Comparison of ENCODE assay signal across 25 cellular contexts in genomic region chr11:32137869-32138268, GRCh38. TPM values are rescaled to one million over a fixed set of nuclear protein-coding genes. Genes with fewer than 3 reads are reported as not detected.
DNase-seq lines count a peak whose midpoint lies in the region; ATAC-seq, FAIRE-seq and TF ChIP-seq lines count a peak whose summit lies in the region.
"Had no signal": no experiment of that assay in that cellular context is flagged by ENCODE, and none has a peak within 500 bp of the region (broad histone marks: within the 10 kb centered on the region; RNA-seq: fewer than 3 reads in every experiment).

No MANE protein-coding gene starts in this region.

- no peak for FAIRE-seq in GM12878 (lab: Jason Lieb, UNC)

- peak; percentile 17 for DNase-seq in GM12878 (ENCODE audit: low read depth, low spot score)
- DNase-seq in smooth muscle cell (lab: John Stamatoyannopoulos, UW; ENCODE audit: unreplicated experiment): no peak
- no peak for DNase-seq in caudate nucleus (lab: John Stamatoyannopoulos, UW)
- DNase-seq in NCI-H774 (lab: John Stamatoyannopoulos, UW): no peak
- no peak for DNase-seq in activated T-cell treated with anti-CD3 and anti-CD28 coated beads for 4 hours
- DNase-seq: activated CD8-positive, alpha-beta memory T cell treated with anti-CD3 and anti-CD28 coated beads for 24 hours; activated naive CD4-positive, alpha-beta T cell treated with anti-CD3 and anti-CD28 coated beads, Interleukin-2, amount 50 U/mL, for 16 hours; activated T-cell treated with anti-CD3 and anti-CD28 coated beads, Interleukin-2, amount 50 U/mL, for 72 hours; anterior cingulate cortex; CD8-positive, alpha-beta memory T cell; DMS79; effector CD8-positive, alpha-beta T cell; NCI-H1048; NCI-H2029; NCI-H345; stimulated activated naive CD8-positive, alpha-beta T cell treated with anti-CD3 and anti-CD28 coated beads, Interleukin-15, Interleukin-2, amounts not matched to agents 100 U/mL and 50 U/mL, for 24 hours; T1000; tibial artery had no signal

- no peak for TF ChIP-seq EP300 in GM12878 (IDR thresholded peaks at IDR 0.05; ENCODE audit: borderline replicate concordance in 1 of 2, control insufficient read depth in 1 of 2, low read depth in 2 of 2, low read length in 2 of 2)

- peak overlapping the region; percentile 24; the same call in 1 of the 2 replicates for H3K27ac ChIP-seq in GM12878 (ENCODE audit: control insufficient read depth, insufficient read depth)
- peak overlapping the region; percentile 37 for H3K27ac ChIP-seq in smooth muscle cell (ENCODE audit: low read depth)
- H3K27ac ChIP-seq in caudate nucleus (ENCODE audit: low read depth, low read length): no peak overlapping the region
- H3K27ac ChIP-seq: esophagus muscularis mucosa, tibial artery had no signal

- POLR2A ChIA-PET in GM12878 (lab: Charles Lee): no interaction called here

- TF ChIP-seq CTCF in GM12878 (IDR thresholded peaks at IDR 0.05 in 2 of 3, conservative IDR thresholded peaks at IDR 0.05 in 1 of 3; ENCODE audit: control insufficient read depth in 2 of 3, extremely low read depth in 1 of 3, insufficient read depth in 1 of 3, low read depth in 3 of 3, low read length in 3 of 3): no peak
- TF ChIP-seq CTCF in smooth muscle cell (IDR thresholded peaks at IDR 0.05; ENCODE audit: borderline replicate concordance, insufficient read depth, poor library complexity, severe bottlenecking): no peak

- no TSS peak for BruUV-seq in GM12878 (replicated peaks; lab: Mats Ljungman, UMichigan)

- SMC1A ChIA-PET in GM12878 (lab: Charles Lee; ENCODE audit: uncharacterized antibody, unreplicated experiment): interaction anchor here (0.9 to 2.2 kb wide), 3 partner anchors 13 to 49 kb away, joined by 3 to 10 read pairs (median 3); no protein-coding TSS in a partner anchor

- H4K20me1 ChIP-seq in GM12878 (ENCODE audit: control insufficient read depth, insufficient read depth): no peaks in the 10 kb centered on the region
- no peaks in the 10 kb centered on the region for H4K20me1 ChIP-seq in smooth muscle cell (ENCODE audit: low read depth)

- H2AFZ ChIP-seq in GM12878 (ENCODE audit: control insufficient read depth, low read depth, low read length) (no peak overlapping the region), smooth muscle cell (ENCODE audit: low read depth) (no peak overlapping the region)
- H2AFZ ChIP-seq: GM23338 had no signal

- TF ChIP-seq RAD21 in GM12878 (IDR thresholded peaks at IDR 0.05; ENCODE audit: insufficient read depth, low read depth, low read length): no peak

- no peaks in the 10 kb centered on the region for H3K4me1 ChIP-seq in GM12878 (ENCODE audit: control insufficient read depth, insufficient read depth, low read length)
- H3K4me1 ChIP-seq in smooth muscle cell (ENCODE audit: low read depth): no peaks in the 10 kb centered on the region

- intact Hi-C loops in GM12878 (cut with micrococcal nuclease; ENCODE audit: unreplicated experiment): no loop called here

- H3K4me3 ChIP-seq in GM12878 (no peak overlapping the region), smooth muscle cell (no peak overlapping the region)
- H3K4me3 ChIP-seq: esophagus muscularis mucosa, GM23338, tibial artery had no signal

- H3F3A ChIP-seq in smooth muscle cell (ENCODE audit: low read depth): no peaks in the 10 kb centered on the region

- H3K36me3 ChIP-seq in GM12878 (ENCODE audit: control insufficient read depth in 2 of 2, insufficient read depth in 2 of 2, low read length in 1 of 2) (no peaks in the 10 kb centered on the region), smooth muscle cell (ENCODE audit: low read depth) (no peaks in the 10 kb centered on the region)
- H3K36me3 ChIP-seq: esophagus muscularis mucosa, tibial artery had no signal

- RAD21 ChIA-PET in GM12878 (lab: Charles Lee; ENCODE audit: unreplicated experiment): no interaction called here

- ATAC-seq in GM18511 (IDR thresholded peaks at IDR 0.05; ENCODE audit: unreplicated experiment) (peak; percentile 76), HG02852 (IDR thresholded peaks at IDR 0.05; ENCODE audit: unreplicated experiment) (peak; percentile 79), GM12878 (peak; percentile 82)
- ATAC-seq: activated CD4-positive, CD25-positive, alpha-beta regulatory T cell treated with anti-CD3 and anti-CD28 coated beads, Interleukin-2, amount 50 U/mL, for 24 hours; activated T-cell treated with anti-CD3 and anti-CD28 coated beads, Interleukin-2, amount 50 U/mL, for 72 hours; GM23338; natural killer cell treated with Interleukin-12 subunit alpha and Interleukin-12 subunit beta and Interleukin-15 and Interleukin-18, amount 100 ng/mL, for 72 hours; Panc1; stimulated activated naive CD8-positive, alpha-beta T cell treated with anti-CD3 and anti-CD28 coated beads, Interleukin-15, Interleukin-2, amounts not matched to agents 100 U/mL and 50 U/mL, for 24 hours had no signal

- no peaks in the 10 kb centered on the region for H3K79me2 ChIP-seq in GM12878 (ENCODE audit: control insufficient read depth, insufficient read depth, low read length)
- no peaks in the 10 kb centered on the region for H3K79me2 ChIP-seq in smooth muscle cell (ENCODE audit: low read depth)

- TF ChIP-seq POLR2A in GM12878 (IDR thresholded peaks at IDR 0.05; ENCODE audit: low read depth, low read length): no peak

- WGBS in GM12878 (ENCODE audit: insufficient coverage, insufficient replicate concordance, low lambda C conversion rate, missing lambda C conversion rate): 0% methylated on average over 3 of the region's 3 CpGs
- 100% methylated on average over 3 of the region's 3 CpGs for WGBS in smooth muscle cell (ENCODE audit: low lambda C conversion rate)

- in situ Hi-C loops in GM12878 (cut with MboI): no loop called here

- CTCF ChIA-PET in GM12878 (lab: Yijun Ruan, JAX): interaction anchor here (0.6 to 1.3 kb wide), 5 partner anchors 9 to 469 kb away, joined by 3 to 4 read pairs (median 3); no protein-coding TSS in a partner anchor

- H3K27me3 ChIP-seq in GM12878 (replicated peaks in 1 of 2; ENCODE audit: control insufficient read depth in 2 of 2, insufficient read depth in 2 of 2, low read length in 1 of 2): no peaks in the 10 kb centered on the region
- peaks cover under 1% of the 10 kb centered on the region for H3K27me3 ChIP-seq in smooth muscle cell (ENCODE audit: low read depth)
- H3K27me3 ChIP-seq: esophagus muscularis mucosa, tibial artery had no signal

- H3K9ac ChIP-seq in GM12878 (ENCODE audit: control insufficient read depth, insufficient read depth, low read length) (no peak overlapping the region), smooth muscle cell (ENCODE audit: low read depth) (no peak overlapping the region)

- H3K9me3 ChIP-seq in GM12878 (replicated peaks; ENCODE audit: control insufficient read depth, insufficient read depth, low read length) (no peaks in the 10 kb centered on the region; the same call in 2 of the 3 replicates), smooth muscle cell (replicated peaks; ENCODE audit: low read depth) (no peaks in the 10 kb centered on the region)
- H3K9me3 ChIP-seq: esophagus muscularis mucosa, tibial artery had no signal

- H3K4me2 ChIP-seq in GM12878 (ENCODE audit: control insufficient read depth, insufficient read depth): no peak overlapping the region
- H3K4me2 ChIP-seq in smooth muscle cell: peak overlapping the region; percentile 26
- H3K4me2 ChIP-seq: GM23338 had no signal

TF ChIP-seq in GM12878, 131 proteins besides CTCF, POLR2A, EP300 and RAD21 (continues in another document):
- TF ChIP-seq NBN (IDR thresholded peaks at IDR 0.05): no peak
- TF ChIP-seq SPI1 (IDR thresholded peaks at IDR 0.05; ENCODE audit: borderline replicate concordance, insufficient read depth, low read depth, low read length): peak; percentile 73
- TF ChIP-seq IRF5 (IDR thresholded peaks at IDR 0.05; ENCODE audit: borderline replicate concordance): no peak
- TF ChIP-seq RUNX3 (IDR thresholded peaks at IDR 0.05; ENCODE audit: low read length): no peak
- no peak for TF ChIP-seq POLR2AphosphoS2 (IDR thresholded peaks at IDR 0.05; ENCODE audit: low read depth, low read length)
- 0 out of 2 replicates have a peak, but pooled peaks have one; percentile 33 for TF ChIP-seq IKZF1 (conservative IDR thresholded peaks at IDR 0.05)
- TF ChIP-seq PML (IDR thresholded peaks at IDR 0.05; ENCODE audit: low read length): no peak
- TF ChIP-seq STAT1 (conservative IDR thresholded peaks at IDR 0.05): no peak
- TF ChIP-seq IRF4 (IDR thresholded peaks at IDR 0.05; ENCODE audit: low read depth, low read length): peak; percentile 51; the same call in 1 of the 2 replicates
- peak; percentile 18; the same call in 1 of the 2 replicates for TF ChIP-seq MTA2 (IDR thresholded peaks at IDR 0.05; ENCODE audit: low read depth)

RNA-seq across cellular contexts. Expression of gene RCN1, which starts 47.0 kb away (rescaled TPM):
- 72.5 and 78.0 TPM in 2 replicates for total RNA-seq in GM12878 (2013; cell fraction: nucleolus; rRNA removed)
- total RNA-seq in GM12878 (2014; rRNA removed) (50.2 and 54.7 TPM in 2 replicates), GM12878 (2014; rRNA removed; fragmentation: Illumina TruSeq; extraction: Trizol) (61.1 and 61.5 TPM in 2 replicates), GM12878 (2021) (51.2 and 52.8 TPM in 2 replicates), smooth muscle cell (244 and 326 TPM in 2 replicates)
- 35.9 TPM for polyA plus RNA-seq in GM12878 (2011; ENCODE audit: low read depth)
- polyA plus RNA-seq in GM12878 (2011; rRNA removed) (73.1 and 103 TPM in 2 replicates), GM12878 (2014; fragmentation: Illumina TruSeq; extraction: Trizol) (62.5 and 86.8 TPM in 2 replicates), GM12878 (2014; fragmentation: Nextera tagmentation; extraction: Ambion mirVana) (10 to 100 TPM; 17.6 to 37.4 TPM), GM12878 (2014; rRNA removed) (44.1 and 49.5 TPM in 2 replicates), GM12878 (2016; fragmentation: Nextera tagmentation; extraction: Ambion mirVana) (10 to 100 TPM; 70.9 to 76.7 TPM), smooth muscle cell (310 and 372 TPM in 2 replicates)
- 25.5 and 27.0 TPM in 2 replicates for polyA plus RNA-seq in GM12878 (2011; cell fraction: cytosol; rRNA removed)
- 42.9 and 49.0 TPM in 2 replicates for polyA plus RNA-seq in GM12878 (2011; cell fraction: nucleus; rRNA removed)
- 50.1 and 52.4 TPM in 2 replicates for polyA plus RNA-seq in GM12878 (2012)
- 24.5 and 33.3 TPM in 2 replicates for polyA minus RNA-seq in GM12878 (2011; rRNA and poly(A)+ RNA removed)
- 19.1 and 21.6 TPM in 2 replicates for polyA minus RNA-seq in GM12878 (2011; cell fraction: cytosol; rRNA and poly(A)+ RNA removed)
- polyA minus RNA-seq in GM12878 (2011; cell fraction: nucleus; rRNA and poly(A)+ RNA removed): 18.5 and 26.6 TPM in 2 replicates
